27 cellular contexts compared by ENCODE assay signal in genomic region chr13:30933334-30933681, GRCh38. TPM values are rescaled to one million over a fixed set of nuclear protein-coding genes. Genes with fewer than 3 reads are reported as not detected.
"Had no signal": no experiment of that assay in that cellular context is flagged by ENCODE, and none has a peak within 500 bp of the region (broad histone marks: within the 10 kb centered on the region; RNA-seq: fewer than 3 reads in every experiment).

No MANE protein-coding gene starts in this region.

- H3K27me3 ChIP-seq: colonic mucosa, tibial nerve, uterus had no signal

- H3K4me3 Mint-ChIP-seq: activated CD4-positive, alpha-beta memory T cell treated with anti-CD3 and anti-CD28 coated beads, Interleukin-2, amount 10 ng/mL, durations not matched to agents 7 days and 5 days; activated CD8-positive, alpha-beta memory T cell treated with anti-CD3 and anti-CD28 coated beads, Interleukin-2, amount 10 ng/mL, durations not matched to agents 7 days and 5 days; activated naive CD8-positive, alpha-beta T cell treated with anti-CD3 and anti-CD28 coated beads for 36 hours; activated T-helper 17 cell treated with anti-CD3 and anti-CD28 coated beads, Interleukin-2, amount 50 U/mL, for 72 hours; immature natural killer cell; memory B cell; naive thymus-derived CD4-positive, alpha-beta T cell; T-cell had no signal

- H3K36me3 ChIP-seq: colonic mucosa, neutrophil, pancreas, tibial nerve, uterus had no signal

- H3K36me3 Mint-ChIP-seq: activated CD8-positive, alpha-beta memory T cell treated with anti-CD3 and anti-CD28 coated beads, Interleukin-2, amount 10 ng/mL, durations not matched to agents 7 days and 5 days; activated naive CD8-positive, alpha-beta T cell treated with anti-CD3 and anti-CD28 coated beads for 36 hours; immature natural killer cell; memory B cell; naive thymus-derived CD4-positive, alpha-beta T cell; T-cell had no signal

- FAIRE-seq: endometrium, frontal cortex, pancreas had no signal

- H3K27ac Mint-ChIP-seq: activated CD4-positive, alpha-beta memory T cell treated with anti-CD3 and anti-CD28 coated beads, Interleukin-2, amount 10 ng/mL, durations not matched to agents 7 days and 5 days; activated CD8-positive, alpha-beta memory T cell treated with anti-CD3 and anti-CD28 coated beads, Interleukin-2, amount 10 ng/mL, durations not matched to agents 7 days and 5 days; activated naive CD8-positive, alpha-beta T cell treated with anti-CD3 and anti-CD28 coated beads for 36 hours; activated T-helper 17 cell treated with anti-CD3 and anti-CD28 coated beads, Interleukin-2, amount 50 U/mL, for 72 hours; immature natural killer cell; memory B cell; naive thymus-derived CD4-positive, alpha-beta T cell; T-cell had no signal

- DNase-seq: activated CD4-positive, alpha-beta memory T cell treated with anti-CD3 and anti-CD28 coated beads, Interleukin-2, amount 10 ng/mL, durations not matched to agents 7 days and 5 days; activated CD4-positive, alpha-beta T cell treated with anti-CD3 and anti-CD28 coated beads for 48 hours; activated CD4-positive, CD25-positive, alpha-beta regulatory T cell; activated CD8-positive, alpha-beta memory T cell treated with anti-CD3 and anti-CD28 coated beads, Interleukin-2, amount 10 ng/mL, durations not matched to agents 7 days and 5 days; activated naive CD4-positive, alpha-beta T cell; activated naive CD8-positive, alpha-beta T cell treated with anti-CD3 and anti-CD28 coated beads for 36 hours; activated T-cell treated with anti-CD3 and anti-CD28 coated beads, Interleukin-2, amount 50 U/mL, for 1 hour; amniotic stem cell; central memory CD4-positive, alpha-beta T cell; colonic mucosa; erythroblast; immature natural killer cell; kidney glomerular epithelial cell; naive thymus-derived CD4-positive, alpha-beta T cell; pancreas; stimulated activated CD4-positive, alpha-beta T cell treated with anti-CD3 and anti-CD28 coated beads, Interleukin-2, amount 100 ng/mL, for 24 hours; stimulated activated naive CD8-positive, alpha-beta T cell treated with anti-CD3 and anti-CD28 coated beads, Interleukin-15, Interleukin-2, amounts not matched to agents 100 U/mL and 50 U/mL, for 24 hours; T-cell; T-helper 9 cell; uterus had no signal

- H3K9me3 Mint-ChIP-seq: activated naive CD8-positive, alpha-beta T cell treated with anti-CD3 and anti-CD28 coated beads for 36 hours had no signal

- H3K4me1 Mint-ChIP-seq: activated CD4-positive, alpha-beta memory T cell treated with anti-CD3 and anti-CD28 coated beads, Interleukin-2, amount 10 ng/mL, durations not matched to agents 7 days and 5 days; activated CD8-positive, alpha-beta memory T cell treated with anti-CD3 and anti-CD28 coated beads, Interleukin-2, amount 10 ng/mL, durations not matched to agents 7 days and 5 days; activated naive CD8-positive, alpha-beta T cell treated with anti-CD3 and anti-CD28 coated beads for 36 hours; activated T-helper 17 cell treated with anti-CD3 and anti-CD28 coated beads, Interleukin-2, amount 50 U/mL, for 72 hours; immature natural killer cell; memory B cell; naive thymus-derived CD4-positive, alpha-beta T cell; T-cell had no signal

- H3K4me3 ChIP-seq: colonic mucosa, pancreas, uterus had no signal

- H3K4me1 ChIP-seq: colonic mucosa, pancreas, tibial nerve, uterus had no signal

- H3K9me3 ChIP-seq: colonic mucosa, neutrophil, pancreas, uterus had no signal

- H3K27ac ChIP-seq: colonic mucosa, neutrophil, pancreas, tibial nerve, uterus had no signal

RNA-seq across cellular contexts. Expression of gene TEX26, which starts 0.9 kb away (rescaled TPM):
- total RNA-seq: activated CD4-positive, alpha-beta memory T cell treated with anti-CD3 and anti-CD28 coated beads, Interleukin-2, amount 10 ng/mL, durations not matched to agents 7 days and 5 days; activated CD8-positive, alpha-beta memory T cell treated with anti-CD3 and anti-CD28 coated beads, Interleukin-2, amount 10 ng/mL, durations not matched to agents 7 days and 5 days; activated naive CD8-positive, alpha-beta T cell treated with anti-CD3 and anti-CD28 coated beads for 36 hours; activated T-helper 17 cell treated with anti-CD3 and anti-CD28 coated beads, Interleukin-2, amount 50 U/mL, for 72 hours; colonic mucosa; liver; naive thymus-derived CD4-positive, alpha-beta T cell; T-cell; tibial nerve had no signal

RNA-seq across cellular contexts. Expression of gene MEDAG, which starts 27.2 kb away (rescaled TPM):
- total RNA-seq: activated naive CD8-positive, alpha-beta T cell treated with anti-CD3 and anti-CD28 coated beads for 36 hours; T-cell had no signal
